8 cellular contexts compared by ENCODE assay signal in the genomic region with DNA sequence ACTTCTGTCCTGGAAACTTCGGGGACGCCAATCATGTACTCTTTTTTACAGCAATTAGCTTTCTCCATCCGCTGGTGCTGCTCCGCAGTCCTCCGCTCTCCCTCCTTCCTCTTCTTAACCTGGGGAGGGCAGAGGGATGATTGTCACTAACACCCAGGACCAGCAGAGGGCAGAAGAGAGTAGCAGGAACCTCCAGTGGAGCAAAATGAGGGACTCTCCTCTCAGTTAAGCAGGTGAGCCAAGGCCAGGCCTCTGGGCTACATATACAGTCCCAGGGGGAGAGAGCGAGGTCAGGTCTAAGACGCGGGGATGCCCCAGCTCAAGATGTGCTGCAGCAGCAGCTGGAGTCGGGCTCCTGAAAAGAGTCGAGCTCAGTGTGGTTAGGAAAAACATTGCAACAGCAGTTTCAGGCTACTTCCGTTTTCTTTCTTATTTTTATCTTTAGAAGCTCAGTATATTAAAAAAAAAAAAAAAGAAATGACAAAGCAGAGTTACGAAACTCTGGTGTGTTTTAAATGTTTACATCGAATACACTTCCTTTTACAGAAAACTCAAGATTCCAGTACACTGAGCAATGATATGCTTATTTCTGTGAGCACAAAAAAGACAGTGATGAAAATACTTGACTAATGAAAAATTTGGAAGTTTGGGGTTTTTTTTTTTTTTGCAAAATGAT. TPM values are rescaled to one million over a fixed set of nuclear protein-coding genes. Genes with fewer than 3 reads are reported as not detected.
DNase-seq lines count a peak whose midpoint lies in the region; ATAC-seq lines count a peak whose summit lies in the region.

No MANE protein-coding gene starts in this region.

- no peaks in the 10 kb centered on the region for H3K36me3 Mint-ChIP-seq in activated naive CD8-positive, alpha-beta T cell treated with anti-CD3 and anti-CD28 coated beads, Interleukin-2, amount 10 ng/mL, durations not matched to agents 7 days and 5 days

- H3K27me3 ChIP-seq in aorta (ENCODE audit: control insufficient read depth in 1 of 2, insufficient read depth in 2 of 2, low read length in 1 of 2), result no peaks in the 10 kb centered on the region

- peak; percentile 99 for ATAC-seq in GM18499 (IDR thresholded peaks at IDR 0.05; ENCODE audit: insufficient read depth, unreplicated experiment)
- peak; percentile 99 for ATAC-seq in HG02852 (IDR thresholded peaks at IDR 0.05; ENCODE audit: unreplicated experiment)
- ATAC-seq in activated naive CD8-positive, alpha-beta T cell treated with anti-CD3 and anti-CD28 coated beads, Interleukin-2, amount 10 ng/mL, durations not matched to agents 7 days and 5 days (ENCODE audit: low read depth), result peak; percentile 99
- peak; percentile 93 to 95 for ATAC-seq in left cardiac atrium
- peak; percentile 90 for ATAC-seq in aorta (ENCODE audit: low FRiP score)

- H3K9me3 ChIP-seq in aorta (ENCODE audit: control insufficient read depth, low read length), result no peaks in the 10 kb centered on the region

- peak overlapping the region; percentile 74 for H3K4me3 Mint-ChIP-seq in activated naive CD8-positive, alpha-beta T cell treated with anti-CD3 and anti-CD28 coated beads, Interleukin-2, amount 10 ng/mL, durations not matched to agents 7 days and 5 days

- peak overlapping the region; percentile 85 for H3K27ac Mint-ChIP-seq in activated naive CD8-positive, alpha-beta T cell treated with anti-CD3 and anti-CD28 coated beads, Interleukin-2, amount 10 ng/mL, durations not matched to agents 7 days and 5 days

- no peaks in the 10 kb centered on the region for H3K9me3 Mint-ChIP-seq in activated naive CD8-positive, alpha-beta T cell treated with anti-CD3 and anti-CD28 coated beads, Interleukin-2, amount 10 ng/mL, durations not matched to agents 7 days and 5 days

- peak overlapping the region in 1 of 2 donors; percentile 34 for H3K4me3 ChIP-seq in aorta (ENCODE audit: low read length in 2 of 2)

- POLR2A ChIA-PET in activated naive CD8-positive, alpha-beta T cell treated with anti-CD3 and anti-CD28 coated beads, Interleukin-2, amount 10 ng/mL, durations not matched to agents 7 days and 5 days (lab: Charles Lee), result interaction anchor here (0.6 to 1.6 kb wide), 8 partner anchors 20 to 97 kb away, joined by 3 to 13 read pairs (median 3); a partner anchor contains a TSS

- DNase-seq in NCI-H1417 treated with DMSO at 0.1 percent for 48 hours (lab: John Stamatoyannopoulos, UW) (peak; percentile 23), SW 1271 (lab: John Stamatoyannopoulos, UW) (peak; percentile 64 to 85), left cardiac atrium (peak; percentile 79), renal cortical epithelial cell (ENCODE audit: low read depth) (peak; percentile 59), aorta (peak; percentile 85)
- peak; percentile 76 for DNase-seq in activated naive CD8-positive, alpha-beta T cell treated with anti-CD3 and anti-CD28 coated beads, Interleukin-2, amount 10 ng/mL, durations not matched to agents 7 days and 5 days

- H3K27me3 Mint-ChIP-seq in activated naive CD8-positive, alpha-beta T cell treated with anti-CD3 and anti-CD28 coated beads, Interleukin-2, amount 10 ng/mL, durations not matched to agents 7 days and 5 days, result peaks cover 2% of the 10 kb centered on the region

- no peak overlapping the region for H3K27ac ChIP-seq in aorta (ENCODE audit: low read depth in 1 of 2, low read length in 2 of 2)

- H3K4me1 Mint-ChIP-seq in activated naive CD8-positive, alpha-beta T cell treated with anti-CD3 and anti-CD28 coated beads, Interleukin-2, amount 10 ng/mL, durations not matched to agents 7 days and 5 days, result peaks cover 10% of the 10 kb centered on the region

- 6 to 7% methylated on average over 13 of the region's 13 CpGs for WGBS in aorta, 2 donors

- no peaks in the 10 kb centered on the region for H3K4me1 ChIP-seq in aorta (ENCODE audit: control insufficient read depth in 1 of 2, insufficient read depth in 2 of 2, low read length in 2 of 2)

- H3K36me3 ChIP-seq in aorta (ENCODE audit: control insufficient read depth in 1 of 2, insufficient read depth in 2 of 2, low read length in 1 of 2), result no peaks in the 10 kb centered on the region

- intact Hi-C loops in left cardiac atrium (cut with DNase I), result loop anchor here in 1 of 2 donors (5.0 kb wide), 1 partner anchor 97 kb away; no protein-coding TSS in a partner anchor
- intact Hi-C loops in aorta (cut with DNase I), result loop anchor here (2.0 kb wide), 1 partner anchor 97 kb away; no protein-coding TSS in a partner anchor

RNA-seq across cellular contexts. Expression of a gene that starts 25.7 kb away (rescaled TPM):
- total RNA-seq in activated naive CD8-positive, alpha-beta T cell treated with anti-CD3 and anti-CD28 coated beads, Interleukin-2, amount 10 ng/mL, durations not matched to agents 7 days and 5 days, result 1 to 10 TPM; 7.0 to 8.9 TPM
- total RNA-seq in left cardiac atrium (1 to 10 TPM in 1 of 2 donors, under 1 TPM in 1; 0.71 to 2.0 TPM), renal cortical epithelial cell (0.70 and 9.9 TPM in 2 replicates), aorta (1 to 10 TPM; 7.0 to 7.1 TPM)
- polyA plus RNA-seq in aorta, result 1 to 10 TPM in 1 of 2 donors, under 1 TPM in 1; 0.79 to 2.9 TPM

RNA-seq across cellular contexts. Expression of a gene that starts 58.6 kb away (rescaled TPM):
- total RNA-seq in activated naive CD8-positive, alpha-beta T cell treated with anti-CD3 and anti-CD28 coated beads, Interleukin-2, amount 10 ng/mL, durations not matched to agents 7 days and 5 days, result 10 to 100 TPM; 25.9 to 26.6 TPM
- 10 to 100 TPM; 12.2 to 16.4 TPM for total RNA-seq in left cardiac atrium
- total RNA-seq in renal cortical epithelial cell, result 15.3 and 23.1 TPM in 2 replicates
- 10 to 100 TPM; 23.1 to 29.0 TPM for total RNA-seq in aorta
- polyA plus RNA-seq in aorta, result 10 to 100 TPM in 1 of 2 donors, 1 to 10 TPM in 1; 4.1 to 17.9 TPM

Comparison
In these comparisons a context has a peak if more than half of its experiments do, and no peak if none do; other contexts are left out.
1. DNase-seq: peak in every context shown above with its lines; median percentile 85 in aorta; 79 in left cardiac atrium; 76 in activated naive CD8-positive, alpha-beta T cell treated with anti-CD3 and anti-CD28 coated beads, Interleukin-2, amount 10 ng/mL, durations not matched to agents 7 days and 5 days; 74 in SW 1271; 59 in renal cortical epithelial cell; 23 in NCI-H1417 treated with DMSO at 0.1 percent for 48 hours.